In the genomic region with DNA sequence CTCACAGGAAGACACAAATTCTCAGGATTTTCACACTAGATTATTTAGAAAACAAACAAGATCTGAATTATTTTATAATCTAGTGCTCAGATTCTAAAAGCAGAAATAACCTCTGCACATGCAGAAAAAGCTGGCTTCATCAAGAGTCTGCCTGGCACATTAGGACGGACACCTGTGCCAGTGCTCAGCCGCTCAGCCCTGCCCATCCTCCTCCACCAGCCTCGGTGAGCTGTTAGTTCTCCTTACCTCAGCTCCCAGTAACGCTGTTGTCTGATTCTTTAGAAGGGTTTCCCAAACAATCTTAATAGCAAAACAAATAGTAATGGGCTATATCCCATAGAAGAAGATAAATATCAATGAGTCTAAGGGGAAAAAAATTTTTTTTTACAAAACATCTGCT, we compare ENCODE assay signal across 15 cellular contexts. TPM values are rescaled to one million over a fixed set of nuclear protein-coding genes. Genes with fewer than 3 reads are reported as not detected.
DNase-seq lines count a peak whose midpoint lies in the region; ATAC-seq lines count a peak whose summit lies in the region.
"Had no signal": no experiment of that assay in that cellular context is flagged by ENCODE, and none has a peak within 500 bp of the region (broad histone marks: within the 10 kb centered on the region; RNA-seq: fewer than 3 reads in every experiment).

No MANE protein-coding gene starts in this region.

- intact Hi-C loops in left ventricle myocardium superior (cut with micrococcal nuclease), result no loop called here

- no peaks in the 10 kb centered on the region for H3K9me3 Mint-ChIP-seq in stimulated activated naive CD8-positive, alpha-beta T cell treated with anti-CD3 and anti-CD28 coated beads, Interleukin-15, Interleukin-2, amounts not matched to agents 100 ng/mL and 50 ng/mL, for 24 hours
- H3K9me3 Mint-ChIP-seq: natural killer cell treated with Interleukin-12 subunit alpha and Interleukin-12 subunit beta and Interleukin-15 and Interleukin-18, amount 100 ng/mL, for 72 hours; stimulated activated effector memory CD8-positive, alpha-beta T cell treated with anti-CD3 and anti-CD28 coated beads, Interleukin-12 subunit alpha, Interleukin-12 subunit beta, amount 100 ng/mL, for 72 hours had no signal

- H3K4me3 Mint-ChIP-seq in stimulated activated naive CD8-positive, alpha-beta T cell treated with anti-CD3 and anti-CD28 coated beads, Interleukin-15, Interleukin-2, amounts not matched to agents 100 ng/mL and 50 ng/mL, for 24 hours, result peak overlapping the region; percentile 9
- H3K4me3 Mint-ChIP-seq: natural killer cell treated with Interleukin-12 subunit alpha and Interleukin-12 subunit beta and Interleukin-15 and Interleukin-18, amount 100 ng/mL, for 72 hours; stimulated activated effector memory CD8-positive, alpha-beta T cell treated with anti-CD3 and anti-CD28 coated beads, Interleukin-12 subunit alpha, Interleukin-12 subunit beta, amount 100 ng/mL, for 72 hours had no signal

- H3K27ac Mint-ChIP-seq in stimulated activated naive CD8-positive, alpha-beta T cell treated with anti-CD3 and anti-CD28 coated beads, Interleukin-15, Interleukin-2, amounts not matched to agents 100 ng/mL and 50 ng/mL, for 24 hours, result peak overlapping the region; percentile 82
- H3K27ac Mint-ChIP-seq: natural killer cell treated with Interleukin-12 subunit alpha and Interleukin-12 subunit beta and Interleukin-15 and Interleukin-18, amount 100 ng/mL, for 72 hours had no signal

- H3K4me1 Mint-ChIP-seq in stimulated activated naive CD8-positive, alpha-beta T cell treated with anti-CD3 and anti-CD28 coated beads, Interleukin-15, Interleukin-2, amounts not matched to agents 100 ng/mL and 50 ng/mL, for 24 hours (ENCODE audit: low read depth), result peaks cover 48% of the 10 kb centered on the region

- H3K36me3 Mint-ChIP-seq in stimulated activated naive CD8-positive, alpha-beta T cell treated with anti-CD3 and anti-CD28 coated beads, Interleukin-15, Interleukin-2, amounts not matched to agents 100 ng/mL and 50 ng/mL, for 24 hours (ENCODE audit: low read depth), result peaks cover 5% of the 10 kb centered on the region
- H3K36me3 Mint-ChIP-seq: natural killer cell treated with Interleukin-12 subunit alpha and Interleukin-12 subunit beta and Interleukin-15 and Interleukin-18, amount 100 ng/mL, for 72 hours had no signal

- H3K27me3 Mint-ChIP-seq in stimulated activated naive CD8-positive, alpha-beta T cell treated with anti-CD3 and anti-CD28 coated beads, Interleukin-15, Interleukin-2, amounts not matched to agents 100 ng/mL and 50 ng/mL, for 24 hours, result no peaks in the 10 kb centered on the region
- H3K27me3 Mint-ChIP-seq: natural killer cell treated with Interleukin-12 subunit alpha and Interleukin-12 subunit beta and Interleukin-15 and Interleukin-18, amount 100 ng/mL, for 72 hours had no signal

- DNase-seq in NCI-H1092 treated with DMSO at 0.1 percent for 48 hours (lab: John Stamatoyannopoulos, UW) (peak; percentile 47), NCI-H1092 (lab: John Stamatoyannopoulos, UW) (no peak), left ventricle myocardium superior (peak; percentile 48), HPDE6-E6E7 (ENCODE audit: extremely low spot score) (no peak), SIG-M5 treated with dmso at 0.1 percent for 504 hours (lab: John Stamatoyannopoulos, UW; ENCODE audit: unreplicated experiment) (no peak)
- DNase-seq in stimulated activated naive CD8-positive, alpha-beta T cell treated with anti-CD3 and anti-CD28 coated beads, Interleukin-15, Interleukin-2, amounts not matched to agents 100 U/mL and 50 U/mL, for 24 hours, result no peak
- DNase-seq: 8988T; KG1; NCI-H1048; NCI-H2171 treated with DMSO at 0.1 percent for 48 hours; NK-92 treated with Interleukin-12 subunit alpha and Interleukin-12 subunit beta, amount 100 ng/mL, for 24 hours had no signal

- ATAC-seq in stimulated activated naive CD8-positive, alpha-beta T cell treated with anti-CD3 and anti-CD28 coated beads, Interleukin-15, Interleukin-2, amounts not matched to agents 100 U/mL and 50 U/mL, for 24 hours, result no peak
- ATAC-seq in left ventricle myocardium superior (peak; percentile 81), HG03342 (IDR thresholded peaks at IDR 0.05; ENCODE audit: unreplicated experiment) (no peak)
- ATAC-seq: natural killer cell treated with Interleukin-12 subunit alpha and Interleukin-12 subunit beta and Interleukin-15 and Interleukin-18, amount 100 ng/mL, for 72 hours; stimulated activated effector memory CD8-positive, alpha-beta T cell treated with anti-CD3 and anti-CD28 coated beads, Interleukin-12 subunit alpha, Interleukin-12 subunit beta, amount 100 ng/mL, for 72 hours had no signal

RNA-seq across cellular contexts. Expression of a gene that starts 27.7 kb away (rescaled TPM):
- 12.9 TPM for total RNA-seq in left ventricle myocardium superior

Comparison
In these comparisons a context has a peak if more than half of its experiments do, and no peak if none do; other contexts are left out.
1. DNase-seq: peak in NCI-H1092 treated with DMSO at 0.1 percent for 48 hours (single experiment) and left ventricle myocardium superior (single experiment); none in NCI-H1092 (single experiment), stimulated activated naive CD8-positive, alpha-beta T cell treated with anti-CD3 and anti-CD28 coated beads, Interleukin-15, Interleukin-2, amounts not matched to agents 100 U/mL and 50 U/mL, for 24 hours (single experiment), HPDE6-E6E7 (single experiment) and SIG-M5 treated with dmso at 0.1 percent for 504 hours (single experiment).